ENCODE assay signal across 8 cellular contexts in the genomic region with DNA sequence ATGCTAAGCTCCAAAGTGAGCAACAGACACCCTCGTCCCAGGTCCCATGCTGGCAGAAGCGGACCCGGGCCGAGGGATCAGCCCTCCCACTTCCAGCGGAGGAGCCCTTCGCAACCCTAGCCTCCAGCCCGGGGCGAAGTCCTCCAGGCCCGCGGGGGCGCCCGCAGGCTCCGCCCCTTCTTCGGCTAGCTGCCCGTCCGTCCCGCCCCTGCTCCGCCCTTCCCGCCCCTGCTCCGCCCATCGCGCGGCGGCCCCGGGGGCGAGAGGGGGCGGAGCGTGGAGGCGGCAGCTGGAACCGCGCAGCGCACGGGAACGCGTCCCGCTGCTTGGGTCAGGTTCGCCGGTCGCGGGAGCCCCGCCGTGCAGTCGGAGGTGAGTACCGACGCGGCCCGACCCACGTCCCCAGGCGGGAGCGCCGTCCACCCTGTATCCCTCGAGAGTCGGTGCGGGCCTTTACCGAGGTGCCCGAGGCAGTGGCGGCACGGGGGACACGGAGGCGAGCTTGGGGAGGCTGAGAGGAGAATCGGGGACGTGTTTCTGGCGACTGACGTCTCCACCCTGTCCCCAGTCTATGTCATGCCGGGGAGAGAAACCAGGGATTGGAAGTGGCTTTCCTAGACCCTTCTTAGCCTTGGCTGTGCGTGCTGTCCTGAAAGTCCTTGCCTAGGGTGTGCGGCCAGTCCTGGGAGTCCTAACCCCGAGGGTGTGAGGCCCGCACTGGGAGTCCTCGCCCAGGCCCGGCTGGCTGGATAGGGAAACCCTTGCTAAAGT. TPM values are rescaled to one million over a fixed set of nuclear protein-coding genes. Genes with fewer than 3 reads are reported as not detected.
DNase-seq lines count a peak whose midpoint lies in the region; ATAC-seq, FAIRE-seq and TF ChIP-seq lines count a peak whose summit lies in the region.

TSS of gene ACO1 (plus strand) at position 280 of the 771 bp plus-strand sequence. CDS start 20,864 bp downstream, outside the sequence.

- peak within 1 kb of the TSS; percentile 65 for H3K27ac ChIP-seq in keratinocyte (ENCODE audit: control insufficient read depth, insufficient read depth, low read length)

- peak within 1 kb of the TSS; percentile 71 to 85 (median 83) for H3K4me3 ChIP-seq in keratinocyte (ENCODE audit: control insufficient read depth in 2 of 3, extremely low read depth in 1 of 3, insufficient read depth in 2 of 3, low read depth in 1 of 3, low read length in 3 of 3)

- ATAC-seq in GM18867 (IDR thresholded peaks at IDR 0.05; ENCODE audit: unreplicated experiment) (peak; percentile 97), HG03095 (IDR thresholded peaks at IDR 0.05; ENCODE audit: unreplicated experiment) (peak; percentile 97)
- peak; percentile 95 to 96 for ATAC-seq in activated CD4-positive, CD25-positive, alpha-beta regulatory T cell treated with anti-CD3 and anti-CD28 coated beads, Interleukin-2, amount 50 U/mL, for 24 hours

- no peaks in the 10 kb centered on the region for H3K36me3 ChIP-seq in keratinocyte (ENCODE audit: control insufficient read depth in 2 of 2, extremely low read depth in 1 of 2, insufficient read depth in 2 of 2, low read length in 2 of 2)

- peaks cover 7% of the 10 kb centered on the region for H3K4me1 ChIP-seq in keratinocyte (ENCODE audit: control insufficient read depth, extremely low read depth, insufficient read depth, low read length)

- dilution Hi-C loops in keratinocyte (cut with MboI; ENCODE audit: extremely low pct_ligation_motif_present, low sequenced_read_pairs), result no loop called here

- H3K79me2 ChIP-seq in keratinocyte (ENCODE audit: control insufficient read depth, insufficient read depth, low read length), result peaks cover 8% of the 10 kb centered on the region

- H3K9me1 ChIP-seq in keratinocyte (ENCODE audit: control insufficient read depth, extremely low read depth, insufficient read depth, low read length), result no peaks in the 10 kb centered on the region

- FAIRE-seq in keratinocyte (lab: Jason Lieb, UNC), result no peak

- peak within 1 kb of the TSS; percentile 88 for H3K9ac ChIP-seq in keratinocyte (ENCODE audit: control insufficient read depth, extremely low read depth, insufficient read depth, low read length)

- H2AFZ ChIP-seq in keratinocyte (ENCODE audit: control insufficient read depth, low read length), result peak within 1 kb of the TSS; percentile 99

- peak; percentile 98 for DNase-seq in AG08395 (ENCODE audit: low spot score)
- DNase-seq in NCI-H2196 treated with DMSO at 0.1 percent for 48 hours (lab: John Stamatoyannopoulos, UW; ENCODE audit: unreplicated experiment), result peak; percentile 73
- DNase-seq in central memory CD4-positive, alpha-beta T cell, result peak; percentile 82
- DNase-seq in keratinocyte (ENCODE audit: low read depth, low spot score), result peak; percentile 2
- peak; percentile 56 to 85 (median 71) for DNase-seq in stimulated activated CD4-positive, alpha-beta T cell treated with anti-CD3 and anti-CD28 coated beads, Interleukin-12 subunit alpha, Interleukin-12 subunit beta, amount 100 ng/mL, for 48 hours (ENCODE audit: low read depth in 2 of 3, low spot score in 1 of 3)

- peak within 1 kb of the TSS; percentile 73 for H3K4me2 ChIP-seq in keratinocyte (ENCODE audit: control insufficient read depth, extremely low read depth, insufficient read depth, low read depth, low read length)

- no peaks in the 10 kb centered on the region for H3K9me3 ChIP-seq in keratinocyte (ENCODE audit: control insufficient read depth, low read depth, low read length)

- H3K27me3 ChIP-seq in keratinocyte (ENCODE audit: control insufficient read depth, extremely low read depth, insufficient read depth, low read length), result peaks cover 9% of the 10 kb centered on the region

- H4K20me1 ChIP-seq in keratinocyte (ENCODE audit: control insufficient read depth, extremely low read depth, insufficient read depth, low read length), result no peaks in the 10 kb centered on the region

- TF ChIP-seq CTCF in keratinocyte (optimal IDR thresholded peaks at IDR 0.05 in 1 of 3, IDR thresholded peaks at IDR 0.05 in 1 of 3, conservative IDR thresholded peaks at IDR 0.05 in 1 of 3; ENCODE audit: extremely low read depth in 1 of 3, insufficient read depth in 2 of 3, low read length in 3 of 3), result peak in 1 of 3 experiments; percentile 40

RNA-seq across cellular contexts. Expression of gene ACO1, which starts in this region (rescaled TPM):
- 23.9 to 30.8 TPM (median 29.2 TPM) in 3 replicates for polyA plus RNA-seq in keratinocyte
- polyA plus RNA-seq in keratinocyte (2011; ENCODE audit: low read depth), result 3.3 TPM
- polyA plus RNA-seq in keratinocyte (2011; cell fraction: cytosol; rRNA removed), result 22.7 and 31.3 TPM in 2 replicates
- polyA plus RNA-seq in keratinocyte (2011; cell fraction: nucleus; rRNA removed), result 24.3 and 26.9 TPM in 2 replicates
- polyA plus RNA-seq in keratinocyte (2012; ENCODE audit: low replicate concordance), result 6.6 and 20.8 TPM in 2 replicates
- 18.2 to 38.8 TPM (median 35.4 TPM) in 3 replicates for polyA minus RNA-seq in keratinocyte
- 17.1 TPM for polyA minus RNA-seq in keratinocyte (2011; cell fraction: cytosol; rRNA and poly(A)+ RNA removed)
- 14.8 and 25.1 TPM in 2 replicates for polyA minus RNA-seq in keratinocyte (2011; cell fraction: nucleus; rRNA and poly(A)+ RNA removed)

Comparison
In these comparisons a context has a peak if more than half of its experiments do, and no peak if none do; other contexts are left out.
1. Peak in every context shown above with its lines: DNase-seq, ATAC-seq, H3K4me3 ChIP-seq and H3K27ac ChIP-seq.
2. DNase-seq: peak in every context shown above with its lines; median percentile 98 in AG08395; 82 in central memory CD4-positive, alpha-beta T cell; 73 in NCI-H2196 treated with DMSO at 0.1 percent for 48 hours; 71 in stimulated activated CD4-positive, alpha-beta T cell treated with anti-CD3 and anti-CD28 coated beads, Interleukin-12 subunit alpha, Interleukin-12 subunit beta, amount 100 ng/mL, for 48 hours; 2 in keratinocyte.